14 cellular contexts compared by ENCODE assay signal in genomic region chr1:178262101-178262500, GRCh38.
DNase-seq lines count a peak whose midpoint lies in the region; ATAC-seq and TF ChIP-seq lines count a peak whose summit lies in the region.
"Had no signal": no experiment of that assay in that cellular context is flagged by ENCODE, and none has a peak within 500 bp of the region (broad histone marks: within the 10 kb centered on the region; RNA-seq: fewer than 3 reads in every experiment).

No MANE protein-coding gene starts in this region.

- no peak for TF ChIP-seq POLR2A in GM18505 (IDR thresholded peaks at IDR 0.05; ENCODE audit: borderline replicate concordance, extremely low read depth, insufficient read depth, insufficient read length)

- ATAC-seq in GM18505 (IDR thresholded peaks at IDR 0.05; ENCODE audit: unreplicated experiment) (no peak), T-helper 17 cell (no peak)
- ATAC-seq: left colon had no signal

- peaks cover 12% of the 10 kb centered on the region for H3K4me1 ChIP-seq in ectodermal cell (ENCODE audit: control insufficient read depth, insufficient read depth, low read length)

- WGBS in ectodermal cell, 2 experiments = 3 to 17% methylated on average over 2 to 3 of the region's 3 CpGs

- no peaks in the 10 kb centered on the region for H3K36me3 ChIP-seq in ectodermal cell (ENCODE audit: control insufficient read depth, insufficient read depth, low read length)

- no peaks in the 10 kb centered on the region for H3K4me1 Mint-ChIP-seq in T-helper 17 cell

- no peak overlapping the region for H3K4me3 Mint-ChIP-seq in T-helper 17 cell
- H3K4me3 Mint-ChIP-seq: activated T-cell treated with anti-CD3 and anti-CD28 coated beads, Interleukin-2, amount 50 U/mL, for 24 hours had no signal

- H3K27ac ChIP-seq in ectodermal cell (ENCODE audit: insufficient read depth, low read depth, low read length, poor library complexity, severe bottlenecking) = peak overlapping the region; percentile 62
- H3K27ac ChIP-seq: skin epidermis had no signal

- no peaks in the 10 kb centered on the region for H3K27me3 ChIP-seq in ectodermal cell (ENCODE audit: control insufficient read depth, insufficient read depth, low read length, poor library complexity, severe bottlenecking)

- H3K27me3 Mint-ChIP-seq in T-helper 17 cell = no peaks in the 10 kb centered on the region
- H3K27me3 Mint-ChIP-seq: activated T-cell treated with anti-CD3 and anti-CD28 coated beads, Interleukin-2, amount 50 U/mL, for 24 hours had no signal

- no peaks in the 10 kb centered on the region for H3K9me3 ChIP-seq in ectodermal cell (ENCODE audit: control insufficient read depth, low read length)
- H3K9me3 ChIP-seq in T-helper 17 cell (ENCODE audit: control insufficient read depth, low read length, poor library complexity, severe bottlenecking) = no peaks in the 10 kb centered on the region

- no peaks in the 10 kb centered on the region for H3K36me3 Mint-ChIP-seq in T-helper 17 cell (ENCODE audit: low read depth)

- DNase-seq in ELR (ENCODE audit: low read depth) (peak; percentile 83), NCI-H774 (lab: John Stamatoyannopoulos, UW) (peak; percentile 61), midbrain (lab: John Stamatoyannopoulos, UW) (peak; percentile 21), mesenteric fat pad (ENCODE audit: low spot score) (no peak), T-helper 17 cell (no peak)
- no peak for DNase-seq in activated CD8-positive, alpha-beta memory T cell treated with anti-CD3 and anti-CD28 coated beads for 24 hours
- DNase-seq: activated T-cell treated with anti-CD3 and anti-CD28 coated beads, Interleukin-2, amount 50 U/mL, for 24 hours; effector CD4-positive, alpha-beta T cell; left colon; NCI-H82; stimulated activated naive CD4-positive, alpha-beta T cell had no signal

- H3K4me3 ChIP-seq in ectodermal cell (ENCODE audit: insufficient read depth, low read depth, low read length) = no peak overlapping the region
- H3K4me3 ChIP-seq: skin epidermis had no signal

- no peak overlapping the region for H3K27ac Mint-ChIP-seq in T-helper 17 cell
- H3K27ac Mint-ChIP-seq: activated T-cell treated with anti-CD3 and anti-CD28 coated beads, Interleukin-2, amount 50 U/mL, for 24 hours had no signal

Comparison
In these comparisons a context has a peak if more than half of its experiments do, and no peak if none do; other contexts are left out.
1. DNase-seq: peak in ELR (single experiment), NCI-H774 (single experiment) and midbrain (single experiment); none in mesenteric fat pad (single experiment), T-helper 17 cell (0 of 3) and activated CD8-positive, alpha-beta memory T cell treated with anti-CD3 and anti-CD28 coated beads for 24 hours (single experiment).